ENCODE assay signal across 35 cellular contexts in the genomic region with DNA sequence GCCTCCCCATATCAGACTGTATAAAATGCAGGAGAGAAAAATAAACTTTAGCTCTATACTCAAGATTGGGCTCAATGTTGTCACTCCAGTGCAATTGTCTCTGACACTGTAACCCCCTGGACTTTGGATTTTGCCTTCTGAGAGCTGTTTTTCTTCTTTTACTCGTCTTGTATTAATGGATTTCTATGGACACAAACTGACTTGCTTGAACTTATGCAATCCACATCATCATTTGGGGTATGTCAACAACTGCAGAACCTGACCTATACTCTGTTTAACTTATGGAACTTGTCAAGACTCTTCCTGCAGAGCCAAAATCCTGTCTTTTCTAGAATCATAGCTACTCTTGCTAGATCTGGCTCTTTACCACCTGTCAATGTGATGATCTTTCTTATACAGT.
"Had no signal": no experiment of that assay in that cellular context is flagged by ENCODE, and none has a peak within 500 bp of the region (broad histone marks: within the 10 kb centered on the region; RNA-seq: fewer than 3 reads in every experiment).

No MANE protein-coding gene starts in this region.

- H3K4me3 ChIP-seq: adrenal gland, ascending aorta, body of pancreas, breast epithelium, cardiac muscle cell had no signal

- H3K9me3 ChIP-seq: adrenal gland, ascending aorta, body of pancreas, breast epithelium had no signal

- H3K27ac ChIP-seq: adrenal gland, ascending aorta, body of pancreas, brain microvascular endothelial cell, breast epithelium, cardiac muscle cell had no signal

- H3K4me1 ChIP-seq: adrenal gland, ascending aorta, body of pancreas, breast epithelium had no signal

- H3K36me3 ChIP-seq: adrenal gland, ascending aorta, brain microvascular endothelial cell, breast epithelium, cardiac muscle cell had no signal

- FAIRE-seq: astrocyte, bronchial epithelial cell had no signal

- H3K27me3 ChIP-seq: adrenal gland, ascending aorta, body of pancreas, brain microvascular endothelial cell, breast epithelium, cardiac muscle cell had no signal

- DNase-seq: activated effector memory CD4-positive, alpha-beta T cell treated with anti-CD3 and anti-CD28 coated beads, Interleukin-2, amount 50 U/mL, for 16 hours; activated effector memory CD4-positive, alpha-beta T cell treated with Interleukin-2 at 50 U/mL for 16 hours; activated gamma-delta T cell; activated gamma-delta T cell treated with Interleukin-2 at 50 U/mL for 16 hours; activated naive CD4-positive, alpha-beta T cell; activated naive CD4-positive, alpha-beta T cell treated with anti-CD3 and anti-CD28 coated beads for 36 hours; activated naive CD4-positive, alpha-beta T cell treated with anti-CD3 and anti-CD28 coated beads, Interleukin-2, amount 10 ng/mL, durations not matched to agents 7 days and 5 days; activated naive CD4-positive, alpha-beta T cell treated with anti-CD3 and anti-CD28 coated beads, Interleukin-2, amount 50 U/mL, for 16 hours; activated naive CD4-positive, alpha-beta T cell treated with Interleukin-2 at 50 U/mL for 16 hours; activated naive CD8-positive, alpha-beta T cell treated with anti-CD3 and anti-CD28 coated beads for 36 hours; activated naive CD8-positive, alpha-beta T cell treated with anti-CD3 and anti-CD28 coated beads, Interleukin-2, amount 10 ng/mL, durations not matched to agents 7 days and 5 days; activated naive CD8-positive, alpha-beta T cell treated with anti-CD3 and anti-CD28 coated beads, Interleukin-2, amount 50 U/mL, for 24 hours; activated T-cell treated with anti-CD3 and anti-CD28 coated beads for 4 hours; activated T-cell treated with anti-CD3 and anti-CD28 coated beads, Interleukin-2, amount 50 U/mL, for 1 hour; activated T-cell treated with anti-CD3 and anti-CD28 coated beads, Interleukin-2, amount 50 U/mL, for 24 hours; activated T-cell treated with anti-CD3 and anti-CD28 coated beads, Interleukin-2, amount 50 U/mL, for 4 hours; activated T-cell treated with anti-CD3 and anti-CD28 coated beads, Interleukin-2, amount 50 U/mL, for 48 hours; activated T-cell treated with anti-CD3 and anti-CD28 coated beads, Interleukin-2, amount 50 U/mL, for 72 hours; adrenal gland; amniotic stem cell; amygdala; anterior cingulate cortex; aorta; body of pancreas; brain microvascular endothelial cell; caudate nucleus; central memory CD4-positive, alpha-beta T cell; cerebellar nuclear complex had no signal

- ATAC-seq: activated naive CD4-positive, alpha-beta T cell treated with anti-CD3 and anti-CD28 coated beads, Interleukin-2, amount 50 U/mL, for 72 hours; activated naive CD8-positive, alpha-beta T cell treated with anti-CD3 and anti-CD28 coated beads, Interleukin-2, amount 50 U/mL, for 24 hours; activated T-cell treated with anti-CD3 and anti-CD28 coated beads, Interleukin-2, amount 50 U/mL, for 4 hours; activated T-cell treated with anti-CD3 and anti-CD28 coated beads, Interleukin-2, amount 50 U/mL, for 72 hours; activated T-helper 17 cell treated with anti-CD3 and anti-CD28 coated beads, Interleukin-2, amount 50 U/mL, for 72 hours; body of pancreas had no signal
